9 cellular contexts compared by ENCODE assay signal in the genomic region with DNA sequence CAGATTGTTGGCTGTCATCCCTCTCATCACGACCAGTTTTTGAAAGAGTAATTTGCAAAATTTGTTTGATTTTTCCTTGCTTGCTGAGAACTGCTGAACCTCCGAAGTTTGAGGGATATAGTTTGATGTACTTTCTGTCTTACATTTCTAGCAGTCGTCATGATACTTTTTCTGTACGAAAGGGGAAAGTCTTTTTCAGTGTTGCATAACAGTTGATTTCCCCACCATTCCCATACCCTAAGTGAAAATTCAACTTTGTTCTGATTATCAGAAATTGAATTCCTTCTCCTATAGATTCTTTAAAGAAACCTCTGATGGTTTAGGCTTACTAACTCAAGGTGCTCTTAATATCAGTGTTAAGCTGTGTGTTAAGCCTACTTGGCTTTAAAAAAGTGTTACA. TPM values are rescaled to one million over a fixed set of nuclear protein-coding genes. Genes with fewer than 3 reads are reported as not detected.
DNase-seq lines count a peak whose midpoint lies in the region; ATAC-seq and TF ChIP-seq lines count a peak whose summit lies in the region.
"Had no signal": no experiment of that assay in that cellular context is flagged by ENCODE, and none has a peak within 500 bp of the region (broad histone marks: within the 10 kb centered on the region; RNA-seq: fewer than 3 reads in every experiment).

No MANE protein-coding gene starts in this region.

- H3K9me3 ChIP-seq in HUES64 (ENCODE audit: insufficient read depth, low read depth, low read length), result no peaks in the 10 kb centered on the region

- H3K36me3 ChIP-seq in HUES64 (ENCODE audit: insufficient read depth, low read length), result no peaks in the 10 kb centered on the region

- peaks cover 15 to 58% (median 45%) of the 10 kb centered on the region in 4 donors for H3K4me1 Mint-ChIP-seq in naive thymus-derived CD8-positive, alpha-beta T cell

- peaks cover 60% of the 10 kb centered on the region for H3K27me3 ChIP-seq in HUES64 (ENCODE audit: insufficient read depth, low read length)

- H3K27me3 Mint-ChIP-seq in naive thymus-derived CD8-positive, alpha-beta T cell, result no peaks in the 10 kb centered on the region

- no peak for TF ChIP-seq CTCF in AG09309 (IDR thresholded peaks at IDR 0.05; ENCODE audit: control insufficient read depth, insufficient read depth, low read depth, low read length, missing control alignments)
- no peak for TF ChIP-seq CTCF in choroid plexus epithelial cell (conservative IDR thresholded peaks at IDR 0.05; ENCODE audit: low read depth, low read length)

- no peak overlapping the region for H3K9ac ChIP-seq in HUES64 (ENCODE audit: low read depth, low read length)

- no peaks in the 10 kb centered on the region for H3K36me3 Mint-ChIP-seq in naive thymus-derived CD8-positive, alpha-beta T cell

- peaks cover 11% of the 10 kb centered on the region for H3K4me1 ChIP-seq in HUES64 (ENCODE audit: insufficient read depth, low read length)

- H3K9me3 Mint-ChIP-seq in naive thymus-derived CD8-positive, alpha-beta T cell, result peaks cover 0 to 2% (median 0%) of the 10 kb centered on the region in 9 donors

- DNase-seq in AG09309 (ENCODE audit: low read depth) (no peak), choroid plexus epithelial cell (ENCODE audit: low read depth) (no peak), H4 (ENCODE audit: low spot score) (no peak), NCI-H69 (lab: John Stamatoyannopoulos, UW) (no peak)
- DNase-seq in naive thymus-derived CD8-positive, alpha-beta T cell, result no peak
- DNase-seq: NCI-H524 treated with DMSO at 0.1 percent for 48 hours had no signal

- ATAC-seq in naive thymus-derived CD8-positive, alpha-beta T cell, result no peak
- ATAC-seq in HG02973 (IDR thresholded peaks at IDR 0.05; ENCODE audit: unreplicated experiment) (no peak), HG03439 (IDR thresholded peaks at IDR 0.05; ENCODE audit: unreplicated experiment) (no peak)

- H3K4me3 ChIP-seq in AG09309 (ENCODE audit: control insufficient read depth, low read depth, low read length) (peak overlapping the region; percentile 59), HUES64 (ENCODE audit: low read length) (peak overlapping the region; percentile 84; the same call in 1 of the 2 replicates), choroid plexus epithelial cell (ENCODE audit: low read depth, low read length) (peak overlapping the region; percentile 82)

- peak overlapping the region; percentile 89 to 97 (median 94) for H3K4me3 Mint-ChIP-seq in naive thymus-derived CD8-positive, alpha-beta T cell

- H3K27ac ChIP-seq in HUES64 (ENCODE audit: low read depth, low read length), result no peak overlapping the region

- H3K27ac Mint-ChIP-seq in naive thymus-derived CD8-positive, alpha-beta T cell, result peak overlapping the region in 8 of 10 donors; percentile 88 to 97 (median 95)

- WGBS in HUES64, result 73% methylated on average over 3 of the region's 4 CpGs

- POLR2A ChIA-PET in naive thymus-derived CD8-positive, alpha-beta T cell (lab: Charles Lee), result interaction anchor here (1.5 kb wide), 1 partner anchor 62 kb away, joined by 4 read pairs; no protein-coding TSS in a partner anchor

RNA-seq across cellular contexts. Expression of a gene that starts 1.6 kb away (rescaled TPM):
- 3.1 TPM for polyA plus RNA-seq in HUES64 (2013, experiment 1 of 2)
- polyA plus RNA-seq in HUES64 (2013, experiment 2 of 2), result 5.3 TPM
- total RNA-seq in naive thymus-derived CD8-positive, alpha-beta T cell, result 10 to 100 TPM; 24.7 to 32.3 TPM
- polyA plus RNA-seq in naive thymus-derived CD8-positive, alpha-beta T cell, result 1 to 10 TPM in 1 of 3 donors, under 1 TPM in 2; 0.90 to 3.0 (median 0.93) TPM
- total RNA-seq in H4 (2014; rRNA removed; shearing (Covaris generic)), result 16.4 and 21.5 TPM in 2 replicates
